2 cellular contexts compared by ENCODE assay signal in the genomic region with DNA sequence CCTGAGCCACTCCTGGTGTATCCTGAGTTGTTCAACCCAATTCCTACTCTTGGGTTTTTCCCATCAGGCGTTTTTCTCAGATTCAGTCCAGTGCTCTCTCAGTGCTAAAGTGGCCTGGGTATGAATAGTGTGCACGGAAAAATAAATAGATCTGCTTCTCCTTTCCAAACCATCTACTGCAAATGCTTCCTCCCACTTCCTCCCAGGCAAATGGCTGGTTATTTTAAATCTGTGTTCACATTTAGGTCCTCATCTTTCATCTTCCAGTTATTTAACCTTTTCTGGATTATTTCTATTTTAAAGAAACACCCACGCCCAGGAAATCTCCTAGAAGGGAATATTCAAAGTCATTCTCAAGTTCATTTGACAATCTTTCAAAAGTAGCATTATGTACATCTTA.
TF ChIP-seq lines count a peak whose summit lies in the region.

No MANE protein-coding gene starts in this region.

TF ChIP-seq in HEK293T, 16 proteins besides CTCF, POLR2A, EP300 and RAD21 (continued from another document):
- TF ChIP-seq SUZ12 (IDR thresholded peaks at IDR 0.05) (no peak), FOXA1 (IDR thresholded peaks at IDR 0.05) (no peak), ELF4 (IDR thresholded peaks at IDR 0.05) (no peak)

TF ChIP-seq in WTC11, 78 proteins besides CTCF, POLR2A, EP300 and RAD21 (continued from another document):
- TF ChIP-seq ARID4B (CRISPR knock-in tag; IDR thresholded peaks at IDR 0.05; ENCODE audit: borderline replicate concordance), result no peak
- no peak for TF ChIP-seq CREM (CRISPR knock-in tag; IDR thresholded peaks at IDR 0.05)
- TF ChIP-seq MYBL2 (CRISPR knock-in tag; IDR thresholded peaks at IDR 0.05), result no peak
- no peak for TF ChIP-seq FOXK1 (CRISPR knock-in tag; IDR thresholded peaks at IDR 0.05)
- no peak for TF ChIP-seq MXD4 (CRISPR knock-in tag; IDR thresholded peaks at IDR 0.05; ENCODE audit: borderline replicate concordance)
- no peak for TF ChIP-seq SMAD3 (CRISPR knock-in tag; IDR thresholded peaks at IDR 0.05; ENCODE audit: borderline replicate concordance)
- TF ChIP-seq, protein P1, sequence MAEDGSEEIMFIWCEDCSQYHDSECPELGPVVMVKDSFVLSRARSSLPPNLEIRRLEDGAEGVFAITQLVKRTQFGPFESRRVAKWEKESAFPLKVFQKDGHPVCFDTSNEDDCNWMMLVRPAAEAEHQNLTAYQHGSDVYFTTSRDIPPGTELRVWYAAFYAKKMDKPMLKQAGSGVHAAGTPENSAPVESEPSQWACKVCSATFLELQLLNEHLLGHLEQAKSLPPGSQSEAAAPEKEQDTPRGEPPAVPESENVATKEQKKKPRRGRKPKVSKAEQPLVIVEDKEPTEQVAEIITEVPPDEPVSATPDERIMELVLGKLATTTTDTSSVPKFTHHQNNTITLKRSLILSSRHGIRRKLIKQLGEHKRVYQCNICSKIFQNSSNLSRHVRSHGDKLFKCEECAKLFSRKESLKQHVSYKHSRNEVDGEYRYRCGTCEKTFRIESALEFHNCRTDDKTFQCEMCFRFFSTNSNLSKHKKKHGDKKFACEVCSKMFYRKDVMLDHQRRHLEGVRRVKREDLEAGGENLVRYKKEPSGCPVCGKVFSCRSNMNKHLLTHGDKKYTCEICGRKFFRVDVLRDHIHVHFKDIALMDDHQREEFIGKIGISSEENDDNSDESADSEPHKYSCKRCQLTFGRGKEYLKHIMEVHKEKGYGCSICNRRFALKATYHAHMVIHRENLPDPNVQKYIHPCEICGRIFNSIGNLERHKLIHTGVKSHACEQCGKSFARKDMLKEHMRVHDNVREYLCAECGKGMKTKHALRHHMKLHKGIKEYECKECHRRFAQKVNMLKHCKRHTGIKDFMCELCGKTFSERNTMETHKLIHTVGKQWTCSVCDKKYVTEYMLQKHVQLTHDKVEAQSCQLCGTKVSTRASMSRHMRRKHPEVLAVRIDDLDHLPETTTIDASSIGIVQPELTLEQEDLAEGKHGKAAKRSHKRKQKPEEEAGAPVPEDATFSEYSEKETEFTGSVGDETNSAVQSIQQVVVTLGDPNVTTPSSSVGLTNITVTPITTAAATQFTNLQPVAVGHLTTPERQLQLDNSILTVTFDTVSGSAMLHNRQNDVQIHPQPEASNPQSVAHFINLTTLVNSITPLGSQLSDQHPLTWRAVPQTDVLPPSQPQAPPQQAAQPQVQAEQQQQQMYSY (CRISPR knock-in tag; IDR thresholded peaks at IDR 0.05), result no peak
- no peak for TF ChIP-seq PRRX2 (CRISPR knock-in tag; IDR thresholded peaks at IDR 0.05)
- TF ChIP-seq, protein P2, sequence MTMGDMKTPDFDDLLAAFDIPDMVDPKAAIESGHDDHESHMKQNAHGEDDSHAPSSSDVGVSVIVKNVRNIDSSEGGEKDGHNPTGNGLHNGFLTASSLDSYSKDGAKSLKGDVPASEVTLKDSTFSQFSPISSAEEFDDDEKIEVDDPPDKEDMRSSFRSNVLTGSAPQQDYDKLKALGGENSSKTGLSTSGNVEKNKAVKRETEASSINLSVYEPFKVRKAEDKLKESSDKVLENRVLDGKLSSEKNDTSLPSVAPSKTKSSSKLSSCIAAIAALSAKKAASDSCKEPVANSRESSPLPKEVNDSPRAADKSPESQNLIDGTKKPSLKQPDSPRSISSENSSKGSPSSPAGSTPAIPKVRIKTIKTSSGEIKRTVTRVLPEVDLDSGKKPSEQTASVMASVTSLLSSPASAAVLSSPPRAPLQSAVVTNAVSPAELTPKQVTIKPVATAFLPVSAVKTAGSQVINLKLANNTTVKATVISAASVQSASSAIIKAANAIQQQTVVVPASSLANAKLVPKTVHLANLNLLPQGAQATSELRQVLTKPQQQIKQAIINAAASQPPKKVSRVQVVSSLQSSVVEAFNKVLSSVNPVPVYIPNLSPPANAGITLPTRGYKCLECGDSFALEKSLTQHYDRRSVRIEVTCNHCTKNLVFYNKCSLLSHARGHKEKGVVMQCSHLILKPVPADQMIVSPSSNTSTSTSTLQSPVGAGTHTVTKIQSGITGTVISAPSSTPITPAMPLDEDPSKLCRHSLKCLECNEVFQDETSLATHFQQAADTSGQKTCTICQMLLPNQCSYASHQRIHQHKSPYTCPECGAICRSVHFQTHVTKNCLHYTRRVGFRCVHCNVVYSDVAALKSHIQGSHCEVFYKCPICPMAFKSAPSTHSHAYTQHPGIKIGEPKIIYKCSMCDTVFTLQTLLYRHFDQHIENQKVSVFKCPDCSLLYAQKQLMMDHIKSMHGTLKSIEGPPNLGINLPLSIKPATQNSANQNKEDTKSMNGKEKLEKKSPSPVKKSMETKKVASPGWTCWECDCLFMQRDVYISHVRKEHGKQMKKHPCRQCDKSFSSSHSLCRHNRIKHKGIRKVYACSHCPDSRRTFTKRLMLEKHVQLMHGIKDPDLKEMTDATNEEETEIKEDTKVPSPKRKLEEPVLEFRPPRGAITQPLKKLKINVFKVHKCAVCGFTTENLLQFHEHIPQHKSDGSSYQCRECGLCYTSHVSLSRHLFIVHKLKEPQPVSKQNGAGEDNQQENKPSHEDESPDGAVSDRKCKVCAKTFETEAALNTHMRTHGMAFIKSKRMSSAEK (CRISPR knock-in tag; IDR thresholded peaks at IDR 0.05; ENCODE audit: borderline replicate concordance), result no peak
